In genomic region chr11:121023848-121024751, GRCh38 we compare ENCODE assay signal across 1 cellular context.
TF ChIP-seq lines count a peak whose summit lies in the region.

TSS of gene TBCEL (plus strand) at chr11:121024102. CDS start at chr11:121045691, 21,589 bp downstream.

TF ChIP-seq in HepG2, 621 proteins besides CTCF, POLR2A, EP300 and RAD21 (continued from another document and continues in another):
- TF ChIP-seq TFDP1 (CRISPR knock-in tag; IDR thresholded peaks at IDR 0.05; ENCODE audit: borderline replicate concordance) (peak; percentile 61; the same call in 1 of the 2 replicates), PAXIP1 (CRISPR knock-in tag; conservative IDR thresholded peaks at IDR 0.05) (peak; percentile 45), AKNA (CRISPR knock-in tag; IDR thresholded peaks at IDR 0.05; ENCODE audit: borderline replicate concordance) (no peak), TRAFD1 (CRISPR knock-in tag; IDR thresholded peaks at IDR 0.05; ENCODE audit: borderline replicate concordance) (no peak), ZNF33A (CRISPR knock-in tag; IDR thresholded peaks at IDR 0.05; ENCODE audit: borderline replicate concordance) (no peak), CENPX (CRISPR knock-in tag; IDR thresholded peaks at IDR 0.05) (no peak), SETDB1 (CRISPR knock-in tag; IDR thresholded peaks at IDR 0.05; ENCODE audit: borderline replicate concordance) (no peak), BATF2 (CRISPR knock-in tag; IDR thresholded peaks at IDR 0.05) (peak; percentile 68), ZNF776 (CRISPR knock-in tag; IDR thresholded peaks at IDR 0.05) (no peak), ZNF20 (CRISPR knock-in tag; IDR thresholded peaks at IDR 0.05) (no peak), CSRNP2 (CRISPR knock-in tag; conservative IDR thresholded peaks at IDR 0.05; ENCODE audit: low read depth) (no peak), ATF7 (IDR thresholded peaks at IDR 0.05) (no peak), ATF7 (CRISPR knock-in tag; IDR thresholded peaks at IDR 0.05) (no peak), GMEB2 (CRISPR knock-in tag; IDR thresholded peaks at IDR 0.05; ENCODE audit: low read depth) (peak; percentile 92), ZSCAN22 (CRISPR knock-in tag; IDR thresholded peaks at IDR 0.05) (no peak), SOX13 (IDR thresholded peaks at IDR 0.05) (no peak), SOX13 (CRISPR knock-in tag; conservative IDR thresholded peaks at IDR 0.05 in 1 of 2, IDR thresholded peaks at IDR 0.05 in 1 of 2) (peak in 1 of 2 experiments; percentile 57; a peak in 1 of 4 replicates), ZNF775 (CRISPR knock-in tag; IDR thresholded peaks at IDR 0.05; ENCODE audit: borderline replicate concordance) (no peak), ZNF232 (CRISPR knock-in tag; IDR thresholded peaks at IDR 0.05; ENCODE audit: borderline replicate concordance) (peak; percentile 74; the same call in 1 of the 2 replicates), TFE3 (CRISPR knock-in tag; IDR thresholded peaks at IDR 0.05) (peak; percentile 95), ZNF234 (CRISPR knock-in tag; conservative IDR thresholded peaks at IDR 0.05) (no peak), ZNF652 (CRISPR knock-in tag; IDR thresholded peaks at IDR 0.05; ENCODE audit: borderline replicate concordance, low read depth) (no peak), POLR2AphosphoS2 (IDR thresholded peaks at IDR 0.05; ENCODE audit: low read depth, low read length) (no peak), ZNF749 (CRISPR knock-in tag; IDR thresholded peaks at IDR 0.05; ENCODE audit: borderline replicate concordance) (peak; percentile 71; the same call in 1 of the 2 replicates), FOXP1 (IDR thresholded peaks at IDR 0.05) (no peak), FOXP1 (CRISPR knock-in tag; IDR thresholded peaks at IDR 0.05) (peak; percentile 80), ZNF768 (CRISPR knock-in tag; IDR thresholded peaks at IDR 0.05) (no peak), MZF1 (CRISPR knock-in tag; IDR thresholded peaks at IDR 0.05; ENCODE audit: borderline replicate concordance) (no peak), PBX3 (CRISPR knock-in tag; IDR thresholded peaks at IDR 0.05; ENCODE audit: borderline replicate concordance) (no peak), HDAC2 (CRISPR knock-in tag; IDR thresholded peaks at IDR 0.05) (peak; percentile 70; the same call in 1 of the 2 replicates), PHF20 (CRISPR knock-in tag; IDR thresholded peaks at IDR 0.05) (peak; percentile 78), ZC3H4 (CRISPR knock-in tag; IDR thresholded peaks at IDR 0.05; ENCODE audit: borderline replicate concordance) (no peak), ZMAT5 (CRISPR knock-in tag; IDR thresholded peaks at IDR 0.05; ENCODE audit: borderline replicate concordance, low read depth) (no peak), ZNF605 (CRISPR knock-in tag; IDR thresholded peaks at IDR 0.05) (no peak), ZNF660 (CRISPR knock-in tag; IDR thresholded peaks at IDR 0.05; ENCODE audit: borderline replicate concordance, low read depth) (no peak), ZNF598 (CRISPR knock-in tag; IDR thresholded peaks at IDR 0.05; ENCODE audit: borderline replicate concordance) (0 out of 2 replicates have a peak, but pooled peaks have one; percentile 56), HNRNPH1 (optimal IDR thresholded peaks at IDR 0.05; ENCODE audit: low read depth, low read length) (no peak), FOXO4 (CRISPR knock-in tag; conservative IDR thresholded peaks at IDR 0.05) (0 out of 2 replicates have a peak, but pooled peaks have one; percentile 50), ZNF101 (CRISPR knock-in tag; IDR thresholded peaks at IDR 0.05; ENCODE audit: borderline replicate concordance, low read depth) (no peak), ZNF724P (CRISPR knock-in tag; IDR thresholded peaks at IDR 0.05; ENCODE audit: borderline replicate concordance) (peak; percentile 46; the same call in 1 of the 2 replicates), U2AF1 (optimal IDR thresholded peaks at IDR 0.05; ENCODE audit: low read depth, low read length) (no peak), ZNF552 (CRISPR knock-in tag; IDR thresholded peaks at IDR 0.05; ENCODE audit: borderline replicate concordance) (no peak; the same call in 1 of the 2 replicates)
